1 cellular context compared by ENCODE assay signal in genomic region chr2:205682239-205683021, GRCh38.
TF ChIP-seq lines count a peak whose summit lies in the region.

Gene NRP2 (plus strand): TSS chr2:205682501. CDS start chr2:205683291, 790 bp downstream.

TF ChIP-seq in HCT116, 20 proteins besides CTCF, POLR2A, EP300 and RAD21 (continued from another document):
- TF ChIP-seq ZBTB33 (IDR thresholded peaks at IDR 0.05; ENCODE audit: extremely low read depth, insufficient replicate concordance, low read length): no peak
